19 cellular contexts compared by ENCODE assay signal in the genomic region with DNA sequence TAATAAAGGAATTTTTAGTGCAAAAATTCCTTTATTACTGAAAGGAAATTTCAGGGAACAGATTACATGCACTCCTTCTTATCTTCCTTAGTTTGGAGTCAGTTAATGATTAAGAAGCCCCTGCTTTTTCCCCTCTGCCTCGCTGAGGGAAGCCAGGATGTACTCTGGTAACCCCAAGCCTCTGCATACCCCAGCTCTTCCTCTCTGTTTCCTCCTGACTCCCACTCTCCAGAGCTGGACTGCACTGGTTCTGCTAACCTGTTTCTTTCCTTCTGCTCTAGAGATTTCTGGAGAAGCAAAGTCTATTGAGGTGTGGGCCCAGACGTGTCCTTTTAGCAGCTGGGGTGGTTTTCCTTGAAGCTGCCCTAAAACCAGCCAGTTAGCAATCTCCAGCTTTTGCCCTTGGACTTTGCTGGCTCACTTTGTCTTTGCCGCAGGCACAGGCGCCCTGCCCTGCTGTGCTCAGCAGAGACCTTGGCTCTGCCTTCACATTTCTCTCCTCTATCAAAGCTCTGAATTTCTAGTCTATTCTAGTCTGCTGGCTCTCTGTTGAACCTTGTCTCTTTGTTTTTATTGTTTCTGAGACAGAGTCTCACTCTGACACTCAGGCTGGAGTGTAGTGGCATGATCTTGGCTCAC.
DNase-seq lines count a peak whose midpoint lies in the region; ATAC-seq, FAIRE-seq and TF ChIP-seq lines count a peak whose summit lies in the region.
"Had no signal": no experiment of that assay in that cellular context is flagged by ENCODE, and none has a peak within 500 bp of the region (broad histone marks: within the 10 kb centered on the region; RNA-seq: fewer than 3 reads in every experiment).

No MANE protein-coding gene starts in this region.

- no peak overlapping the region for H2BK120ac ChIP-seq in H9 (ENCODE audit: low read depth, low read length, poor library complexity, severe bottlenecking)

- no peak overlapping the region for H3K4ac ChIP-seq in H9 (ENCODE audit: low read depth, low read length)

- peaks cover 6% of the 10 kb centered on the region in 2 experiments for H3K4me1 Mint-ChIP-seq in H9

- H3K56ac ChIP-seq in H9 (ENCODE audit: insufficient read length, low read depth, low read length): no peak overlapping the region

- dilution Hi-C loops in keratinocyte (cut with MboI; ENCODE audit: extremely low pct_ligation_motif_present, low sequenced_read_pairs): no loop called here

- H3K9me3 ChIP-seq in H9 (ENCODE audit: control insufficient read depth, low read depth, low read length): no peaks in the 10 kb centered on the region
- H3K9me3 ChIP-seq in duodenal mucosa (ENCODE audit: control insufficient read depth in 1 of 2, low read length in 2 of 2): no peaks in the 10 kb centered on the region
- no peaks in the 10 kb centered on the region for H3K9me3 ChIP-seq in keratinocyte (ENCODE audit: control insufficient read depth, low read depth, low read length)
- no peaks in the 10 kb centered on the region for H3K9me3 ChIP-seq in pancreas
- no peaks in the 10 kb centered on the region for H3K9me3 ChIP-seq in HAP-1
- H3K9me3 ChIP-seq: ovary, vagina had no signal

- no peaks in the 10 kb centered on the region for H3K79me1 ChIP-seq in H9 (ENCODE audit: insufficient read depth, low read depth, low read length, poor library complexity, severe bottlenecking)

- FAIRE-seq in keratinocyte (lab: Jason Lieb, UNC) (peak; percentile 83), pancreas (lab: Jason Lieb, UNC) (no peak)
- FAIRE-seq: RCC 7860 had no signal

- H3K27me3 ChIP-seq in H9 (ENCODE audit: insufficient read depth, low read length): no peaks in the 10 kb centered on the region
- no peaks in the 10 kb centered on the region for H3K27me3 ChIP-seq in duodenal mucosa (ENCODE audit: control insufficient read depth in 1 of 2, insufficient read depth in 2 of 2, low read length in 2 of 2)
- no peaks in the 10 kb centered on the region for H3K27me3 ChIP-seq in keratinocyte (ENCODE audit: control insufficient read depth, extremely low read depth, insufficient read depth, low read length)
- H3K27me3 ChIP-seq in pancreas: no peaks in the 10 kb centered on the region
- H3K27me3 ChIP-seq in HAP-1 (ENCODE audit: low read depth): no peaks in the 10 kb centered on the region
- H3K27me3 ChIP-seq: ovary, vagina had no signal

- no peak overlapping the region for H3K18ac ChIP-seq in H9 (ENCODE audit: insufficient read length, low read depth, low read length)

- H4K5ac ChIP-seq in H9 (ENCODE audit: insufficient read length, low read depth, low read length): no peak overlapping the region

- peaks cover 3% of the 10 kb centered on the region; the same call in 1 of the 2 replicates for H3K4me1 ChIP-seq in H9 (ENCODE audit: insufficient read depth, low read length)
- H3K4me1 ChIP-seq in duodenal mucosa (ENCODE audit: control insufficient read depth in 1 of 2, insufficient read depth in 2 of 2, low read length in 2 of 2): peaks cover 10% of the 10 kb centered on the region in 2 donors
- peaks cover 4% of the 10 kb centered on the region for H3K4me1 ChIP-seq in keratinocyte (ENCODE audit: control insufficient read depth, extremely low read depth, insufficient read depth, low read length)
- H3K4me1 ChIP-seq in pancreas: peaks cover 7 to 14% (median 10%) of the 10 kb centered on the region in 3 donors
- peaks cover under 1% of the 10 kb centered on the region; the same call in 1 of the 2 replicates for H3K4me1 ChIP-seq in HAP-1

- no peak overlapping the region for H2BK20ac ChIP-seq in H9 (ENCODE audit: low read depth, low read length, poor library complexity, severe bottlenecking)

- no peak overlapping the region for H2BK5ac ChIP-seq in H9 (ENCODE audit: insufficient read length, low read length)

- DNase-seq in H9 (no peak), keratinocyte (ENCODE audit: low read depth, low spot score) (no peak), pancreas (peak in 4 of 6 donors; percentile 13 to 63 (median 35)), HAP-1 (ENCODE audit: low spot score in 2 of 2) (no peak)
- DNase-seq: activated CD8-positive, alpha-beta T cell treated with anti-CD3 and anti-CD28 coated beads, Interleukin-2, amount 10 ng/mL, durations not matched to agents 7 days and 5 days; amygdala; CD8-positive, alpha-beta T cell; dermis blood vessel endothelial cell; mesendoderm; NCI-H2107; NCI-H748 treated with DMSO at 0.1 percent for 48 hours; stimulated activated naive CD4-positive, alpha-beta T cell treated with Interleukin-2 at 50 U/mL for 16 hours had no signal

- no CpG with 5 or more reads among the region's 4 CpGs for WGBS in H9 (ENCODE audit: extremely low coverage, insufficient read length, low lambda C conversion rate)
- 9 to 14% methylated on average over 4 of the region's 4 CpGs for WGBS in pancreas, 2 donors

- no peak overlapping the region for H3K27ac ChIP-seq in H9 (ENCODE audit: insufficient read length, low read depth, low read length)
- H3K27ac ChIP-seq in duodenal mucosa (ENCODE audit: low read depth, low read length): peak overlapping the region; percentile 30
- H3K27ac ChIP-seq in keratinocyte (ENCODE audit: control insufficient read depth, insufficient read depth, low read length): no peak overlapping the region
- peak overlapping the region in 1 of 4 donors; percentile 5 for H3K27ac ChIP-seq in pancreas
- H3K27ac ChIP-seq: ovary, vagina had no signal

- in situ Hi-C loops in HAP-1 (cut with MboI; ENCODE audit: low sequenced_read_pairs): no loop called here

- no peak overlapping the region for H4K8ac ChIP-seq in H9 (replicated peaks; ENCODE audit: insufficient read length, low read depth, low read length)

- H3K9me3 Mint-ChIP-seq in H9: no peaks in the 10 kb centered on the region
- H3K9me3 Mint-ChIP-seq: CD8-positive, alpha-beta T cell had no signal

- H3K23ac ChIP-seq in H9 (ENCODE audit: insufficient read length, low read depth, low read length): no peak overlapping the region

- H3K9ac ChIP-seq in H9 (ENCODE audit: extremely low read depth, insufficient read length, low read length) (no peak overlapping the region), duodenal mucosa (ENCODE audit: low read depth in 1 of 2, low read length in 2 of 2) (peak overlapping the region in 1 of 2 donors; percentile 38), keratinocyte (ENCODE audit: control insufficient read depth, extremely low read depth, insufficient read depth, low read length) (no peak overlapping the region)

- H3K4me2 ChIP-seq in H9 (ENCODE audit: insufficient read depth, insufficient read length, low read length) (no peak overlapping the region), keratinocyte (ENCODE audit: control insufficient read depth, extremely low read depth, insufficient read depth, low read depth, low read length) (peak overlapping the region; percentile 34)

- H3T11ph ChIP-seq in H9 (ENCODE audit: low read length): no peak overlapping the region

- no peak overlapping the region for H3K14ac ChIP-seq in H9 (ENCODE audit: insufficient read depth, low read length)

- H2AFZ ChIP-seq in H9 (ENCODE audit: low read length) (peak overlapping the region; percentile 29), keratinocyte (ENCODE audit: control insufficient read depth, low read length) (peak overlapping the region; percentile 39)

- H2BK15ac ChIP-seq in H9 (ENCODE audit: low read depth, low read length): no peak overlapping the region

- no peak overlapping the region for H2BK12ac ChIP-seq in H9 (ENCODE audit: insufficient read length, low read depth, low read length)

- ATAC-seq in pancreas (peak; percentile 74 to 93 (median 90)), HG03039 (IDR thresholded peaks at IDR 0.05; ENCODE audit: unreplicated experiment) (no peak), HG02840 (IDR thresholded peaks at IDR 0.05; ENCODE audit: low FRiP score, unreplicated experiment) (no peak), GM18870 (IDR thresholded peaks at IDR 0.05; ENCODE audit: unreplicated experiment) (no peak)
- ATAC-seq: activated CD8-positive, alpha-beta T cell treated with anti-CD3 and anti-CD28 coated beads, Interleukin-2, amount 10 ng/mL, durations not matched to agents 7 days and 5 days; CD8-positive, alpha-beta T cell had no signal

- no peak overlapping the region for H2AK5ac ChIP-seq in H9 (ENCODE audit: insufficient read length, low read length)

- H3K23me2 ChIP-seq in H9 (ENCODE audit: insufficient read length, low read depth, low read length, poor library complexity, severe bottlenecking): no peaks in the 10 kb centered on the region

- H3K4me3 ChIP-seq in duodenal mucosa (ENCODE audit: low read depth in 1 of 2, low read length in 2 of 2) (no peak overlapping the region), keratinocyte (ENCODE audit: control insufficient read depth in 2 of 3, extremely low read depth in 1 of 3, insufficient read depth in 2 of 3, low read depth in 1 of 3, low read length in 3 of 3) (no peak overlapping the region), pancreas (no peak overlapping the region), HAP-1 (no peak overlapping the region)
- H3K4me3 ChIP-seq: ovary, vagina had no signal

- H3K79me2 ChIP-seq in H9 (ENCODE audit: insufficient read depth, low read length): no peaks in the 10 kb centered on the region
- H3K79me2 ChIP-seq in keratinocyte (ENCODE audit: control insufficient read depth, insufficient read depth, low read length): no peaks in the 10 kb centered on the region

- H3K27me3 Mint-ChIP-seq in H9 (ENCODE audit: low read depth): no peaks in the 10 kb centered on the region

- H3K9me1 ChIP-seq in keratinocyte (ENCODE audit: control insufficient read depth, extremely low read depth, insufficient read depth, low read length): no peaks in the 10 kb centered on the region

- H3K36me3 ChIP-seq in duodenal mucosa (ENCODE audit: control insufficient read depth in 1 of 2, insufficient read depth in 2 of 2, low read length in 2 of 2) (no peaks in the 10 kb centered on the region), keratinocyte (ENCODE audit: control insufficient read depth in 2 of 2, extremely low read depth in 1 of 2, insufficient read depth in 2 of 2, low read length in 2 of 2) (no peaks in the 10 kb centered on the region), pancreas (no peaks in the 10 kb centered on the region), HAP-1 (replicated peaks) (no peaks in the 10 kb centered on the region)
- H3K36me3 ChIP-seq: ovary, vagina had no signal

- intact Hi-C loops in pancreas (cut with DNase I): no loop called here

- no peak overlapping the region for H3K4me3 Mint-ChIP-seq in H9
- H3K4me3 Mint-ChIP-seq: activated CD8-positive, alpha-beta T cell treated with anti-CD3 and anti-CD28 coated beads, Interleukin-2, amount 10 ng/mL, durations not matched to agents 7 days and 5 days; CD8-positive, alpha-beta T cell had no signal

- TF ChIP-seq CTCF in H9 (conservative IDR thresholded peaks at IDR 0.05) (no peak), keratinocyte (optimal IDR thresholded peaks at IDR 0.05 in 1 of 3, IDR thresholded peaks at IDR 0.05 in 1 of 3, conservative IDR thresholded peaks at IDR 0.05 in 1 of 3; ENCODE audit: extremely low read depth in 1 of 3, insufficient read depth in 2 of 3, low read length in 3 of 3) (no peak), pancreas (IDR thresholded peaks at IDR 0.05) (no peak)

- no peak overlapping the region; a peak in 1 of 7 replicates for H3K27ac Mint-ChIP-seq in H9
- H3K27ac Mint-ChIP-seq: activated CD8-positive, alpha-beta T cell treated with anti-CD3 and anti-CD28 coated beads, Interleukin-2, amount 10 ng/mL, durations not matched to agents 7 days and 5 days; CD8-positive, alpha-beta T cell had no signal

- no peaks in the 10 kb centered on the region for H4K20me1 ChIP-seq in H9 (ENCODE audit: control insufficient read depth, insufficient read depth, insufficient read length)
- H4K20me1 ChIP-seq in keratinocyte (ENCODE audit: control insufficient read depth, extremely low read depth, insufficient read depth, low read length): no peaks in the 10 kb centered on the region

- no peak overlapping the region for H4K91ac ChIP-seq in H9 (ENCODE audit: insufficient read length, low read depth, low read length)

- H3K36me3 Mint-ChIP-seq in H9 (ENCODE audit: insufficient read depth in 1 of 3, low read depth in 3 of 3): no peaks in the 10 kb centered on the region; a peak in 1 of 7 replicates
- H3K36me3 Mint-ChIP-seq: CD8-positive, alpha-beta T cell had no signal

Comparison
In these comparisons a context has a peak if more than half of its experiments do, and no peak if none do; other contexts are left out.
1. DNase-seq: peak in pancreas (4 of 6); none in H9 (single experiment), keratinocyte (single experiment) and HAP-1 (0 of 2).
2. ATAC-seq: peak in pancreas (4 of 4); none in HG03039 (single experiment), HG02840 (single experiment) and GM18870 (single experiment).